In genomic region chr13:76730220-76730619, GRCh38 we compare ENCODE assay signal across 20 cellular contexts.
A peak's percentile ranks its signal among the peaks of the same experiment; 100 is the strongest.
DNase-seq lines count a peak whose midpoint lies in the region; ATAC-seq, FAIRE-seq and TF ChIP-seq lines count a peak whose summit lies in the region.
"Had no signal": no experiment of that assay in that cellular context is flagged by ENCODE, and none has a peak within 500 bp of the region (broad histone marks: within the 10 kb centered on the region; RNA-seq: fewer than 3 reads in every experiment).

No MANE protein-coding gene starts in this region.

- H3K79me2 ChIP-seq in endothelial cell of umbilical vein (ENCODE audit: control insufficient read depth, insufficient read depth, low read length) = no peaks in the 10 kb centered on the region
- no peaks in the 10 kb centered on the region for H3K79me2 ChIP-seq in osteoblast (ENCODE audit: insufficient read depth, low read length)

- H3K9me1 ChIP-seq in endothelial cell of umbilical vein (replicated peaks; ENCODE audit: control insufficient read depth, extremely low read depth, insufficient read depth, low read length) = no peaks in the 10 kb centered on the region

- no TSS peak for BruUV-seq in endothelial cell of umbilical vein (replicated peaks; lab: Mats Ljungman, UMichigan)

- H3K4me1 ChIP-seq in endothelial cell of umbilical vein (ENCODE audit: control insufficient read depth, extremely low read depth, insufficient read depth, low read length) = peaks cover 25% of the 10 kb centered on the region
- peaks cover 13% of the 10 kb centered on the region for H3K4me1 ChIP-seq in osteoblast (ENCODE audit: insufficient read depth, low read length)
- H3K4me1 ChIP-seq: Caco-2 had no signal

- dilution Hi-C loops in endothelial cell of umbilical vein (cut with MboI; ENCODE audit: extremely low pct_ligation_motif_present, low sequenced_read_pairs) = no loop called here

- peak; percentile 34 for DNase-seq in AG20443 (ENCODE audit: low spot score)
- DNase-seq in NCI-H146 treated with DMSO at 0.1 percent for 48 hours (lab: John Stamatoyannopoulos, UW; ENCODE audit: unreplicated experiment) = peak; percentile 94
- DNase-seq in endothelial cell of umbilical vein (ENCODE audit: low read depth, low spot score) = peak; percentile 87
- no peak for DNase-seq in osteoblast (ENCODE audit: insufficient read length, low spot score, missing footprints)
- DNase-seq in hippocampal formation (lab: John Stamatoyannopoulos, UW) = no peak
- DNase-seq in H54 (ENCODE audit: insufficient read length, low spot score) = no peak
- no peak for DNase-seq in COLO829 (ENCODE audit: low spot score)
- DNase-seq: AML-193, Caco-2, H9, IMR-90, Karpas-422, MG63, NCI-H1092 treated with DMSO at 0.1 percent for 48 hours, NCI-H187, NCI-H446 treated with DMSO at 0.1 percent for 48 hours, NCI-H748 treated with DMSO at 0.1 percent for 48 hours, PC-9 had no signal

- CTCF ChIA-PET in endothelial cell of umbilical vein (lab: Charles Lee) = interaction anchor here (1.0 to 1.6 kb wide), 4 partner anchors 9 to 124 kb away, joined by 3 to 6 read pairs (median 4); no protein-coding TSS in a partner anchor

- H4K20me1 ChIP-seq in endothelial cell of umbilical vein (replicated peaks; ENCODE audit: control insufficient read depth, extremely low read depth, insufficient read depth, low read length) (no peaks in the 10 kb centered on the region), osteoblast (ENCODE audit: insufficient read depth, low read length) (no peaks in the 10 kb centered on the region)

- FAIRE-seq in endothelial cell of umbilical vein (lab: Jason Lieb, UNC) (peak; percentile 58), H54 (lab: Jason Lieb, UNC) (no peak)

- no peak for ATAC-seq in GM21786 (IDR thresholded peaks at IDR 0.05; ENCODE audit: unreplicated experiment)

- H3K4me2 ChIP-seq in endothelial cell of umbilical vein (ENCODE audit: insufficient read depth, low read length) (no peak overlapping the region), osteoblast (ENCODE audit: insufficient read depth, low read length) (no peak overlapping the region)
- H3K4me2 ChIP-seq: PC-9 had no signal

- TF ChIP-seq POLR2A in endothelial cell of umbilical vein (IDR thresholded peaks at IDR 0.05; ENCODE audit: low read depth, low read length) (no peak), H54 (IDR thresholded peaks at IDR 0.05; ENCODE audit: low read depth, low read length) (no peak)

- H2AFZ ChIP-seq in endothelial cell of umbilical vein (ENCODE audit: low read depth, low read length) = peak overlapping the region; percentile 15
- H2AFZ ChIP-seq in osteoblast (ENCODE audit: low read length) = peak overlapping the region; percentile 16
- H2AFZ ChIP-seq: PC-9 had no signal

- no peaks in the 10 kb centered on the region for H3K27me3 ChIP-seq in endothelial cell of umbilical vein (ENCODE audit: control insufficient read depth in 2 of 2, insufficient read depth in 2 of 2, low read length in 2 of 2)
- no peaks in the 10 kb centered on the region for H3K27me3 ChIP-seq in osteoblast (ENCODE audit: insufficient read depth, low read length)
- H3K27me3 ChIP-seq: MG63 had no signal

- peak overlapping the region; percentile 34 for H3K9ac ChIP-seq in endothelial cell of umbilical vein (replicated peaks; ENCODE audit: extremely low read depth, insufficient read depth, low read length)

- no peak for TF ChIP-seq CTCF in endothelial cell of umbilical vein (IDR thresholded peaks at IDR 0.05; ENCODE audit: extremely low read depth in 1 of 2, insufficient read depth in 1 of 2, low read depth in 1 of 2, low read length in 2 of 2)
- TF ChIP-seq CTCF in osteoblast (IDR thresholded peaks at IDR 0.05; ENCODE audit: extremely low read depth, low read depth, low read length) = no peak

- H3K36me3 ChIP-seq in endothelial cell of umbilical vein (ENCODE audit: control insufficient read depth in 2 of 2, extremely low read depth in 1 of 2, insufficient read depth in 2 of 2, low read length in 2 of 2) = no peaks in the 10 kb centered on the region
- no peaks in the 10 kb centered on the region for H3K36me3 ChIP-seq in osteoblast (ENCODE audit: insufficient read depth, low read length)
- H3K36me3 ChIP-seq: MG63 had no signal

- intact Hi-C loops in endothelial cell of umbilical vein (cut with micrococcal nuclease) = no loop called here

- no peaks in the 10 kb centered on the region for H3K9me3 ChIP-seq in endothelial cell of umbilical vein (replicated peaks; ENCODE audit: control insufficient read depth, insufficient read depth, low read length)
- no peaks in the 10 kb centered on the region for H3K9me3 ChIP-seq in osteoblast (ENCODE audit: low read depth, low read length)

- H3K27ac ChIP-seq in endothelial cell of umbilical vein (ENCODE audit: insufficient read depth, low read depth, low read length) = peak overlapping the region; percentile 78
- H3K27ac ChIP-seq in osteoblast (ENCODE audit: low read depth, low read length) = peak overlapping the region; percentile 67
- H3K27ac ChIP-seq: PC-9, SK-N-MC had no signal

- H3K4me3 ChIP-seq in endothelial cell of umbilical vein (replicated peaks in 1 of 3; ENCODE audit: insufficient read depth in 1 of 3, low read depth in 1 of 3, low read length in 3 of 3) (no peak overlapping the region), osteoblast (ENCODE audit: insufficient read depth, low read length) (no peak overlapping the region)
- H3K4me3 ChIP-seq: MG63, PC-9, SK-N-MC had no signal

- POLR2A ChIA-PET in endothelial cell of umbilical vein (lab: Charles Lee) = no interaction called here

TF ChIP-seq in endothelial cell of umbilical vein, 7 proteins besides CTCF, POLR2A, EP300 and RAD21:
- TF ChIP-seq FOS (IDR thresholded peaks at IDR 0.05; ENCODE audit: borderline replicate concordance, insufficient read depth, low read length) = no peak
- no peak for TF ChIP-seq MYC (IDR thresholded peaks at IDR 0.05; ENCODE audit: low read depth, low read length)
- no peak for TF ChIP-seq GATA2 (IDR thresholded peaks at IDR 0.05; ENCODE audit: insufficient read depth, insufficient read length, low read depth, low read length)
- no peak for TF ChIP-seq POLR2AphosphoS5 (IDR thresholded peaks at IDR 0.05; ENCODE audit: insufficient read depth, low read depth, low read length)
- no peak for TF ChIP-seq MAX (IDR thresholded peaks at IDR 0.05; ENCODE audit: insufficient read depth, insufficient read length)
- TF ChIP-seq JUN (IDR thresholded peaks at IDR 0.05; ENCODE audit: borderline replicate concordance, insufficient read depth, insufficient read length, low read depth) = peak; percentile 35

Comparison
In these comparisons a context has a peak if more than half of its experiments do, and no peak if none do; other contexts are left out.
1. DNase-seq: peak in AG20443 (single experiment), NCI-H146 treated with DMSO at 0.1 percent for 48 hours (single experiment) and endothelial cell of umbilical vein (single experiment); none in osteoblast (single experiment), hippocampal formation (0 of 2), H54 (single experiment) and COLO829 (single experiment).